ENCODE assay signal across 8 cellular contexts in the genomic region with DNA sequence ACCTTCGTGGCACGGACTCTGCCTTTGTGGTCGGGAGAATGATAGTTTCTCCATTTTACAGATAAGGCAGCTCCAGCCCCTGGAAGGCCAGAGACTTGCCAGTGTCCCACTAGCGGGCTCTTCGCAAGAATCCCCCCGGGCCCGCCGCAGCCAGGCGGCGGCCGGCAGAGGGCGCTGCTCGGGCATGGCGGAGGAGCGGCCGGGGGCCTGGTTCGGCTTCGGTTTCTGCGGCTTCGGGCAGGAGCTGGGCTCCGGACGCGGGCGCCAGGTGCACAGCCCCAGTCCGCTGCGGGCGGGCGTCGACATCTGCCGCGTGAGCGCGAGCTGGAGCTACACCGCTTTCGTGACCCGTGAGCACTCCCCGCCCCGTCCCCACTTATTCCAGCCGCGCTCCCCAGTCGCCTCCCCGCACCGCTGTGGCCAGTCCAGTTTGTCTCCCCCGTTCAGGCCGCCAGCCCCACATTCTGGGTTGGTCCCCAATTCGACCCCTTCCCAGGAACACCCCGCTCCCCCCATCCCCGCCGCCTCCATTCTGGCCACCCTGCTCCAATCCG.
DNase-seq lines count a peak whose midpoint lies in the region; ATAC-seq and TF ChIP-seq lines count a peak whose summit lies in the region.

No MANE protein-coding gene starts in this region.

- ATAC-seq in GM18498 (IDR thresholded peaks at IDR 0.05; ENCODE audit: unreplicated experiment): peak; percentile 29
- ATAC-seq in GM19023 (IDR thresholded peaks at IDR 0.05; ENCODE audit: unreplicated experiment): no peak

- DNase-seq in NCI-H2081 treated with DMSO at 0.1 percent for 48 hours (lab: John Stamatoyannopoulos, UW) (peak; percentile 13), choroid plexus epithelial cell (ENCODE audit: low read depth) (peak; percentile 76), kidney glomerular epithelial cell (lab: John Stamatoyannopoulos, UW) (peak; percentile 33), LoVo (ENCODE audit: low spot score) (no peak)
- peak; percentile 43 to 58 for DNase-seq in activated CD4-positive, alpha-beta T cell treated with anti-CD3 and anti-CD28 coated beads for 24 hours (ENCODE audit: low read depth in 2 of 2)
- peak; percentile 22 to 41 for DNase-seq in stimulated activated CD4-positive, alpha-beta T cell treated with anti-CD3 and anti-CD28 coated beads, Interleukin-1b, Interleukin-23, amount 100 ng/mL, for 1 hour (ENCODE audit: low read depth in 2 of 2)

- TF ChIP-seq CTCF in choroid plexus epithelial cell (conservative IDR thresholded peaks at IDR 0.05; ENCODE audit: low read depth, low read length): peak; percentile 69

- H3K4me3 ChIP-seq in choroid plexus epithelial cell (ENCODE audit: low read depth, low read length): peak overlapping the region; percentile 74
